10 cellular contexts compared by ENCODE assay signal in the genomic region with DNA sequence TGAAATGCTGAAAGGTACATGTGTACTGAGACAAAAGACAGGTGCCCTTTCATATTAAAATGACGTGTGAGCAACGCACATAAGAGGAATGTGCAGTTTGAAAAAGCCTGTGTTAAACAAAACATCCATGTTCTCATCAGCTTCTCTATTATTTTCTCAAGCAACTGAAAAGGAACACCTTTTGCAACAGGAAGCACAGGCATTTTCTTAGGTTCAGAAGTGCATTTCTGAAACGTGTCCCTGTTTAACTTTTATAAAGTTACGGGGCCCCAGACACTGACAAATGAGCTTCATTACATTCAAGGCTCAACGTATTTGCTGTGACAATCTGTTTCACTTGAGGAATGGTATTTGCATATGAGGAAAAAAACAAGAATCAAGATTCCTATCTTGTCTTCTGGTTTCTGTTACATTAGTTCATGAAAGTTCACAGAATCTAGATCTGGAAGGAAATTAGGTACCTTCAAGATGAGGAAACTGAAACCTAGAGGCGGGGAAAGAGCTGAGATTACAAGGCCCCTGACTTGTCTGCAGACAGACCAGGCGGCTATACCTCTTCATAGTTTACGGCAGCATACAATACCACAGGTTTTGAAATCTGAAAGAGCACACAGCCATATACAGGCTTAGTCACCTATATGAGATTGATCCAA.
DNase-seq lines count a peak whose midpoint lies in the region; ATAC-seq and TF ChIP-seq lines count a peak whose summit lies in the region.
"Had no signal": no experiment of that assay in that cellular context is flagged by ENCODE, and none has a peak within 500 bp of the region (broad histone marks: within the 10 kb centered on the region; RNA-seq: fewer than 3 reads in every experiment).

No MANE protein-coding gene starts in this region.

- DNase-seq in cardiac muscle cell (ENCODE audit: low read depth in 1 of 2, low spot score in 1 of 2) (peak in 1 of 2 donors; percentile 19), cardiac septum (ENCODE audit: low spot score) (no peak), NCI-H526 (lab: John Stamatoyannopoulos, UW) (peak; percentile 37 to 50), MV-4-11 (lab: John Stamatoyannopoulos, UW) (no peak), MG63 (no peak), ACHN (no peak)
- no peak for DNase-seq in central memory CD8-positive, alpha-beta T cell (ENCODE audit: low spot score in 2 of 2)
- DNase-seq in stimulated activated naive CD8-positive, alpha-beta T cell treated with anti-CD3 and anti-CD28 coated beads, Interleukin-15, Interleukin-2, amounts not matched to agents 100 U/mL and 50 U/mL, for 24 hours, result peak; percentile 19

- H3K36me3 Mint-ChIP-seq in central memory CD8-positive, alpha-beta T cell (ENCODE audit: insufficient read depth), result peaks cover 36% of the 10 kb centered on the region

- peak; percentile 76 for ATAC-seq in central memory CD8-positive, alpha-beta T cell (replicated peaks; ENCODE audit: extremely low read depth, poor library complexity, severe bottlenecking)
- ATAC-seq in stimulated activated naive CD8-positive, alpha-beta T cell treated with anti-CD3 and anti-CD28 coated beads, Interleukin-15, Interleukin-2, amounts not matched to agents 100 U/mL and 50 U/mL, for 24 hours, result peak; percentile 96

- H3K4me1 Mint-ChIP-seq in central memory CD8-positive, alpha-beta T cell, result peaks cover 24% of the 10 kb centered on the region

- H3K9me3 ChIP-seq in cardiac muscle cell (ENCODE audit: low read depth) (no peaks in the 10 kb centered on the region), MG63 (no peaks in the 10 kb centered on the region)
- H3K9me3 ChIP-seq: BLaER1, SJSA1 had no signal

- peaks cover 9% of the 10 kb centered on the region for H3K4me1 ChIP-seq in cardiac muscle cell (ENCODE audit: low read depth)
- H3K4me1 ChIP-seq: BLaER1, SJSA1 had no signal

- no peaks in the 10 kb centered on the region for H3K36me3 ChIP-seq in cardiac muscle cell
- H3K36me3 ChIP-seq in MG63, result no peaks in the 10 kb centered on the region
- H3K36me3 ChIP-seq: SJSA1 had no signal

- peak overlapping the region; percentile 79 for H3K27ac ChIP-seq in cardiac muscle cell
- H3K27ac ChIP-seq: BLaER1, SJSA1 had no signal

- no peak for TF ChIP-seq CTCF in cardiac muscle cell (IDR thresholded peaks at IDR 0.05; ENCODE audit: low read depth, low read length)

- no peaks in the 10 kb centered on the region for H3K9me3 Mint-ChIP-seq in central memory CD8-positive, alpha-beta T cell

- H3K27me3 ChIP-seq in cardiac muscle cell, result no peaks in the 10 kb centered on the region
- no peaks in the 10 kb centered on the region for H3K27me3 ChIP-seq in MG63
- H3K27me3 ChIP-seq: BLaER1, SJSA1 had no signal

- H3K27ac Mint-ChIP-seq in central memory CD8-positive, alpha-beta T cell (ENCODE audit: low read depth), result no peak overlapping the region

- in situ Hi-C loops in ACHN (cut with HindIII; ENCODE audit: low pct_ligation_motif_present, low pct_unique_long_range_greater_than_20kb, low sequenced_read_pairs), result no loop called here

- peak overlapping the region; percentile 40 for H3K4me3 Mint-ChIP-seq in central memory CD8-positive, alpha-beta T cell

- H3K4me3 ChIP-seq in cardiac muscle cell (no peak overlapping the region), MG63 (no peak overlapping the region)
- H3K4me3 ChIP-seq: BLaER1, SJSA1 had no signal

- no peaks in the 10 kb centered on the region for H3K27me3 Mint-ChIP-seq in central memory CD8-positive, alpha-beta T cell

- intact Hi-C loops in cardiac septum (cut with DNase I), result loop anchor here (10.0 kb wide), 3 partner anchors 638 to 888 kb away; no protein-coding TSS in a partner anchor

Comparison
In these comparisons a context has a peak if more than half of its experiments do, and no peak if none do; other contexts are left out.
1. DNase-seq: peak in NCI-H526 (2 of 2) and stimulated activated naive CD8-positive, alpha-beta T cell treated with anti-CD3 and anti-CD28 coated beads, Interleukin-15, Interleukin-2, amounts not matched to agents 100 U/mL and 50 U/mL, for 24 hours (single experiment); none in cardiac septum (single experiment), central memory CD8-positive, alpha-beta T cell (0 of 2), MV-4-11 (single experiment), MG63 (single experiment) and ACHN (single experiment).